ENCODE assay signal across 8 cellular contexts in the genomic region with DNA sequence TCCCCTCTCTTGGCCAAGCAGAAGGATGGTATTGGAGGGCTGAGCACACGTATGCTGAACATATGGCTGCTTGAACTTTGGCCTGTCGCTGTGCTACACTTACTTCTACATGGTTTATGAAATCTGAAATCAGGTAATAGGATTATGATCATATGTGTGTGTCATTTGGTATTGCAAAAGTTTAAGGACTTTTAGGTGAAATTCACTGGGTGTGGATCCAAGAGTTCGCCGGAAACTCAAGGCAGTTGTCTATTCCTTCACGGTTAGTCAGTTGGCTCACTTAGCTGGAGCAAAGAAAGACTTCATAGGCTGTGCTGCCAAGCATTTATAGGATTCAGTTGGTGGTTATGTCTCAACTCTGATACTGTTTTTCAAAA. TPM values are rescaled to one million over a fixed set of nuclear protein-coding genes. Genes with fewer than 3 reads are reported as not detected.
DNase-seq lines count a peak whose midpoint lies in the region; ATAC-seq and TF ChIP-seq lines count a peak whose summit lies in the region.

No MANE protein-coding gene starts in this region.

- H3K4me3 ChIP-seq in OCI-LY7 (ENCODE audit: low read depth, low read length, poor library complexity, severe bottlenecking), result peak overlapping the region; percentile 83
- H3K4me3 ChIP-seq in naive thymus-derived CD4-positive, alpha-beta T cell (ENCODE audit: low read length), result peak overlapping the region; percentile 91

- DNase-seq in activated naive CD4-positive, alpha-beta T cell treated with anti-CD3 and anti-CD28 coated beads for 36 hours, result peak; percentile 8
- no peak for DNase-seq in activated naive CD4-positive, alpha-beta T cell (lab: John Stamatoyannopoulos, UW)
- no peak for DNase-seq in OCI-LY7 (ENCODE audit: low spot score)
- peak; percentile 69 for DNase-seq in dedifferentiated amniotic fluid mesenchymal stem cell (ENCODE audit: extremely low spot score)
- no peak for DNase-seq in naive thymus-derived CD4-positive, alpha-beta T cell
- no peak for DNase-seq in sciatic nerve (ENCODE audit: low spot score)
- no peak for DNase-seq in stimulated activated CD4-positive, alpha-beta T cell treated with anti-CD3 and anti-CD28 coated beads, Interleukin-4, amount 100 ng/mL, for 1 hour

- peaks cover 38% of the 10 kb centered on the region for H3K4me1 Mint-ChIP-seq in activated naive CD4-positive, alpha-beta T cell treated with anti-CD3 and anti-CD28 coated beads for 36 hours (ENCODE audit: low read depth)
- peaks cover 16 to 55% (median 44%) of the 10 kb centered on the region in 7 donors for H3K4me1 Mint-ChIP-seq in naive thymus-derived CD4-positive, alpha-beta T cell

- H4K20me1 ChIP-seq in OCI-LY7 (ENCODE audit: insufficient read depth, low read length), result no peaks in the 10 kb centered on the region

- peaks cover 10% of the 10 kb centered on the region for H3K36me3 Mint-ChIP-seq in activated naive CD4-positive, alpha-beta T cell treated with anti-CD3 and anti-CD28 coated beads for 36 hours (ENCODE audit: low read depth)
- peaks cover 0 to 13% (median 3%) of the 10 kb centered on the region in 5 donors for H3K36me3 Mint-ChIP-seq in naive thymus-derived CD4-positive, alpha-beta T cell

- no peaks in the 10 kb centered on the region for H3K9me2 ChIP-seq in OCI-LY7 (ENCODE audit: insufficient read depth, low read length)

- no peaks in the 10 kb centered on the region for H3K27me3 ChIP-seq in naive thymus-derived CD4-positive, alpha-beta T cell (ENCODE audit: control insufficient read depth in 2 of 2, insufficient read depth in 2 of 2, low read length in 2 of 2)

- peak overlapping the region; percentile 97; the same call in 1 of the 2 replicates for H2AFZ ChIP-seq in OCI-LY7 (ENCODE audit: low read length)

- peak overlapping the region; percentile 99 for H3K4me2 ChIP-seq in OCI-LY7 (ENCODE audit: low read length)

- H3K36me3 ChIP-seq in OCI-LY7 (ENCODE audit: insufficient read depth, low read length), result peaks cover 9% of the 10 kb centered on the region
- H3K36me3 ChIP-seq in naive thymus-derived CD4-positive, alpha-beta T cell (ENCODE audit: control insufficient read depth in 2 of 3, insufficient read depth in 3 of 3, low read length in 3 of 3), result no peaks in the 10 kb centered on the region

- no peaks in the 10 kb centered on the region for H3K9me3 ChIP-seq in OCI-LY7 (ENCODE audit: low read length)
- no peaks in the 10 kb centered on the region for H3K9me3 ChIP-seq in naive thymus-derived CD4-positive, alpha-beta T cell (ENCODE audit: control insufficient read depth in 2 of 3, low read length in 3 of 3)

- peak overlapping the region; percentile 76 for H3K27ac Mint-ChIP-seq in activated naive CD4-positive, alpha-beta T cell treated with anti-CD3 and anti-CD28 coated beads for 36 hours
- H3K27ac Mint-ChIP-seq in naive thymus-derived CD4-positive, alpha-beta T cell, result peak overlapping the region; percentile 84 to 99 (median 92)

- peaks cover 14% of the 10 kb centered on the region for H3K4me1 ChIP-seq in OCI-LY7 (ENCODE audit: insufficient read depth, low read length, poor library complexity, severe bottlenecking)
- H3K4me1 ChIP-seq in naive thymus-derived CD4-positive, alpha-beta T cell (ENCODE audit: control insufficient read depth in 2 of 2, insufficient read depth in 2 of 2, low read length in 2 of 2), result peaks cover 10% of the 10 kb centered on the region in 2 donors

- no TSS peak for BruUV-seq in OCI-LY7 (replicated peaks; lab: Mats Ljungman, UMichigan)

- no peak for ATAC-seq in naive thymus-derived CD4-positive, alpha-beta T cell
- ATAC-seq in sciatic nerve, result no peak
- ATAC-seq in HG02840 (IDR thresholded peaks at IDR 0.05; ENCODE audit: low FRiP score, unreplicated experiment), result no peak

- H3K27ac ChIP-seq in OCI-LY7 (ENCODE audit: low read depth, low read length, poor library complexity, severe bottlenecking), result no peak overlapping the region
- peak overlapping the region; percentile 91 for H3K27ac ChIP-seq in naive thymus-derived CD4-positive, alpha-beta T cell (ENCODE audit: low read depth, low read length)

- H3K4me3 Mint-ChIP-seq in activated naive CD4-positive, alpha-beta T cell treated with anti-CD3 and anti-CD28 coated beads for 36 hours, result peak overlapping the region; percentile 92
- peak overlapping the region; percentile 89 to 98 (median 96) for H3K4me3 Mint-ChIP-seq in naive thymus-derived CD4-positive, alpha-beta T cell

- CTCF ChIA-PET in activated naive CD4-positive, alpha-beta T cell treated with anti-CD3 and anti-CD28 coated beads for 36 hours (lab: Charles Lee), result no interaction called here
- CTCF ChIA-PET in OCI-LY7 (lab: Charles Lee; ENCODE audit: unreplicated experiment), result no interaction called here
- CTCF ChIA-PET in naive thymus-derived CD4-positive, alpha-beta T cell (lab: Charles Lee), result no interaction called here

- POLR2A ChIA-PET in OCI-LY7 (lab: Charles Lee), result interaction anchor here (0.6 kb wide), 1 partner anchor 15 kb away, joined by 4 read pairs; no protein-coding TSS in a partner anchor
- POLR2A ChIA-PET in naive thymus-derived CD4-positive, alpha-beta T cell (lab: Charles Lee), result no interaction called here

- H3K27me3 Mint-ChIP-seq in activated naive CD4-positive, alpha-beta T cell treated with anti-CD3 and anti-CD28 coated beads for 36 hours (ENCODE audit: low read depth), result no peaks in the 10 kb centered on the region
- H3K27me3 Mint-ChIP-seq in naive thymus-derived CD4-positive, alpha-beta T cell, result no peaks in the 10 kb centered on the region

- no peaks in the 10 kb centered on the region for H3K9me3 Mint-ChIP-seq in activated naive CD4-positive, alpha-beta T cell treated with anti-CD3 and anti-CD28 coated beads for 36 hours
- H3K9me3 Mint-ChIP-seq in naive thymus-derived CD4-positive, alpha-beta T cell, result peaks cover 0 to 3% (median 0%) of the 10 kb centered on the region in 11 donors

- H3K79me2 ChIP-seq in OCI-LY7 (ENCODE audit: insufficient read depth, low read depth, low read length), result peaks cover 17% of the 10 kb centered on the region; the same call in 1 of the 2 replicates

- no peak for TF ChIP-seq CTCF in OCI-LY7 (conservative IDR thresholded peaks at IDR 0.05; ENCODE audit: low read length)

- intact Hi-C loops in activated naive CD4-positive, alpha-beta T cell treated with anti-CD3 and anti-CD28 coated beads for 36 hours (cut with micrococcal nuclease), result loop anchor here (5.0 to 10.0 kb wide), 3 partner anchors 648 to 950 kb away; a partner anchor contains a TSS
- intact Hi-C loops in OCI-LY7 (cut with micrococcal nuclease; ENCODE audit: unreplicated experiment), result no loop called here
- intact Hi-C loops in naive thymus-derived CD4-positive, alpha-beta T cell (cut with micrococcal nuclease), result loop anchor here (5.0 kb wide), 3 partner anchors 230 to 1160 kb away; a partner anchor contains a TSS
- intact Hi-C loops in sciatic nerve (cut with DNase I), result no loop called here

RNA-seq across cellular contexts. Expression of a gene that starts 0.9 kb away (rescaled TPM):
- total RNA-seq in activated naive CD4-positive, alpha-beta T cell treated with anti-CD3 and anti-CD28 coated beads for 36 hours, result 10 to 100 TPM; 22.6 TPM
- total RNA-seq in OCI-LY7 (2014; rRNA removed; shearing (Covaris generic)), result 30.0 and 32.1 TPM in 2 replicates
- 39.0 and 41.2 TPM in 2 replicates for total RNA-seq in OCI-LY7 (2022)
- 10 to 100 TPM; 18.0 to 29.6 (median 22.7) TPM for total RNA-seq in naive thymus-derived CD4-positive, alpha-beta T cell
- polyA plus RNA-seq in naive thymus-derived CD4-positive, alpha-beta T cell, result 10 to 100 TPM; 26.0 to 27.7 TPM
- 70.9 TPM for total RNA-seq in sciatic nerve

Comparison
In these comparisons a context has a peak if more than half of its experiments do, and no peak if none do; other contexts are left out.
1. DNase-seq: peak in activated naive CD4-positive, alpha-beta T cell treated with anti-CD3 and anti-CD28 coated beads for 36 hours (single experiment) and dedifferentiated amniotic fluid mesenchymal stem cell (single experiment); none in activated naive CD4-positive, alpha-beta T cell (0 of 4), OCI-LY7 (single experiment), naive thymus-derived CD4-positive, alpha-beta T cell (0 of 9), sciatic nerve (single experiment) and stimulated activated CD4-positive, alpha-beta T cell treated with anti-CD3 and anti-CD28 coated beads, Interleukin-4, amount 100 ng/mL, for 1 hour (single experiment).
2. intact Hi-C loops: an anchor here in activated naive CD4-positive, alpha-beta T cell treated with anti-CD3 and anti-CD28 coated beads for 36 hours (5.0 to 10.0 kb wide) and naive thymus-derived CD4-positive, alpha-beta T cell (5.0 kb wide); none called in OCI-LY7 and sciatic nerve.